ENCODE assay signal across 24 cellular contexts in the genomic region with DNA sequence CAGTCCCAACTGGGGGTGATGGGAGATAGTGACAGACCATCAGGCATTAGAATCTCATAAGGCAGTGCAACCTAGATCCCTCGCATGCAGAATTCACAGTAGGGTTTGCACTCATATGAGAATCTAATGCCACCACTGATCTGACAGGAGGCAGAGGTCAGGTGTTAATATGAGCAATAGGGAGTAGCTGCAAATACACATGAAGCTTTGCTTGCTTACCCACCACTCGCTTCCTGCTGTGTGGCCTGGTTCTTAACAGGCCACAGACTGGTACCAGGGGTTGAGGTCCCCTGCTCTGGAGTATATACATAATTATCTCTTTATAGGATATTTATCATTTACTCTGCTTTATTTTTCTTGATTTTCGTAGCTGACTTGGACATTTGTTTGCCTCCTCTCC.
"Had no signal": no experiment of that assay in that cellular context is flagged by ENCODE, and none has a peak within 500 bp of the region (broad histone marks: within the 10 kb centered on the region; RNA-seq: fewer than 3 reads in every experiment).

No MANE protein-coding gene starts in this region.

- H3K9me3 ChIP-seq: esophagus muscularis mucosa, gastroesophageal sphincter, right lobe of liver, testis, uterus had no signal

- DNase-seq: activated CD4-positive, alpha-beta T cell treated with anti-CD3 and anti-CD28 coated beads, Interleukin-2, amount 10 ng/mL, durations not matched to agents 24 days and 14 days; activated CD8-positive, alpha-beta memory T cell treated with anti-CD3 and anti-CD28 coated beads, Interleukin-2, amount 10 ng/mL, durations not matched to agents 7 days and 5 days; activated CD8-positive, alpha-beta T cell treated with anti-CD3 and anti-CD28 coated beads for 36 hours; activated effector memory CD4-positive, alpha-beta T cell treated with anti-CD3 and anti-CD28 coated beads, Interleukin-2, amount 50 U/mL, for 16 hours; activated naive CD4-positive, alpha-beta T cell treated with anti-CD3 and anti-CD28 coated beads, Interleukin-2, amount 50 U/mL, for 16 hours; activated naive CD8-positive, alpha-beta T cell treated with anti-CD3 and anti-CD28 coated beads, Interleukin-2, amount 50 U/mL, for 24 hours; activated T-cell treated with anti-CD3 and anti-CD28 coated beads for 4 hours; central memory CD4-positive, alpha-beta T cell; effector memory CD8-positive, alpha-beta T cell; head of caudate nucleus; hypothalamus; left cardiac atrium; nephron progenitor cell; right lobe of liver; stimulated activated CD4-positive, alpha-beta T cell treated with anti-CD3 and anti-CD28 coated beads, Interleukin-2, amount 100 ng/mL, for 48 hours; stimulated activated naive CD4-positive, alpha-beta T cell; testis; uterus had no signal

- H3K9me3 Mint-ChIP-seq: activated naive CD8-positive, alpha-beta T cell treated with anti-CD3 and anti-CD28 coated beads, Interleukin-2, amount 50 U/mL, for 24 hours had no signal

- ATAC-seq: activated CD4-positive, CD25-positive, alpha-beta regulatory T cell treated with anti-CD3 and anti-CD28 coated beads, Interleukin-2, amount 50 U/mL, for 24 hours; activated CD8-positive, alpha-beta memory T cell treated with anti-CD3 and anti-CD28 coated beads, Interleukin-2, amount 10 ng/mL, durations not matched to agents 7 days and 5 days; activated CD8-positive, alpha-beta T cell treated with anti-CD3 and anti-CD28 coated beads for 36 hours; activated naive CD8-positive, alpha-beta T cell treated with anti-CD3 and anti-CD28 coated beads, Interleukin-2, amount 50 U/mL, for 24 hours; effector memory CD8-positive, alpha-beta T cell; gastroesophageal sphincter; right lobe of liver had no signal

- H3K27ac ChIP-seq: esophagus muscularis mucosa, gastroesophageal sphincter, right lobe of liver, testis, uterus, VCaP had no signal

- H3K4me3 Mint-ChIP-seq: activated CD4-positive, alpha-beta T cell treated with anti-CD3 and anti-CD28 coated beads, Interleukin-2, amount 10 ng/mL, durations not matched to agents 24 days and 14 days; activated CD8-positive, alpha-beta memory T cell treated with anti-CD3 and anti-CD28 coated beads, Interleukin-2, amount 10 ng/mL, durations not matched to agents 7 days and 5 days; activated CD8-positive, alpha-beta T cell treated with anti-CD3 and anti-CD28 coated beads for 36 hours; activated naive CD8-positive, alpha-beta T cell treated with anti-CD3 and anti-CD28 coated beads, Interleukin-2, amount 50 U/mL, for 24 hours; effector memory CD8-positive, alpha-beta T cell; memory B cell; nephron progenitor cell had no signal

- H3K27me3 ChIP-seq: esophagus muscularis mucosa, gastroesophageal sphincter, right lobe of liver, testis, uterus had no signal

- H3K27ac Mint-ChIP-seq: activated CD4-positive, alpha-beta T cell treated with anti-CD3 and anti-CD28 coated beads, Interleukin-2, amount 10 ng/mL, durations not matched to agents 24 days and 14 days; activated CD8-positive, alpha-beta memory T cell treated with anti-CD3 and anti-CD28 coated beads, Interleukin-2, amount 10 ng/mL, durations not matched to agents 7 days and 5 days; activated CD8-positive, alpha-beta T cell treated with anti-CD3 and anti-CD28 coated beads for 36 hours; activated naive CD8-positive, alpha-beta T cell treated with anti-CD3 and anti-CD28 coated beads, Interleukin-2, amount 50 U/mL, for 24 hours; effector memory CD8-positive, alpha-beta T cell; memory B cell; nephron progenitor cell had no signal

- H3K4me3 ChIP-seq: esophagus muscularis mucosa, gastroesophageal sphincter, right lobe of liver, testis, uterus had no signal

- H3K36me3 ChIP-seq: esophagus muscularis mucosa, gastroesophageal sphincter, right lobe of liver, uterus had no signal

- H3K36me3 Mint-ChIP-seq: activated CD8-positive, alpha-beta memory T cell treated with anti-CD3 and anti-CD28 coated beads, Interleukin-2, amount 10 ng/mL, durations not matched to agents 7 days and 5 days; memory B cell had no signal

- FAIRE-seq: colon had no signal

- H3K4me1 ChIP-seq: esophagus muscularis mucosa, gastroesophageal sphincter, right lobe of liver, testis, uterus had no signal

- H3K4me1 Mint-ChIP-seq: nephron progenitor cell had no signal
